1 cellular context compared by ENCODE assay signal in the genomic region with DNA sequence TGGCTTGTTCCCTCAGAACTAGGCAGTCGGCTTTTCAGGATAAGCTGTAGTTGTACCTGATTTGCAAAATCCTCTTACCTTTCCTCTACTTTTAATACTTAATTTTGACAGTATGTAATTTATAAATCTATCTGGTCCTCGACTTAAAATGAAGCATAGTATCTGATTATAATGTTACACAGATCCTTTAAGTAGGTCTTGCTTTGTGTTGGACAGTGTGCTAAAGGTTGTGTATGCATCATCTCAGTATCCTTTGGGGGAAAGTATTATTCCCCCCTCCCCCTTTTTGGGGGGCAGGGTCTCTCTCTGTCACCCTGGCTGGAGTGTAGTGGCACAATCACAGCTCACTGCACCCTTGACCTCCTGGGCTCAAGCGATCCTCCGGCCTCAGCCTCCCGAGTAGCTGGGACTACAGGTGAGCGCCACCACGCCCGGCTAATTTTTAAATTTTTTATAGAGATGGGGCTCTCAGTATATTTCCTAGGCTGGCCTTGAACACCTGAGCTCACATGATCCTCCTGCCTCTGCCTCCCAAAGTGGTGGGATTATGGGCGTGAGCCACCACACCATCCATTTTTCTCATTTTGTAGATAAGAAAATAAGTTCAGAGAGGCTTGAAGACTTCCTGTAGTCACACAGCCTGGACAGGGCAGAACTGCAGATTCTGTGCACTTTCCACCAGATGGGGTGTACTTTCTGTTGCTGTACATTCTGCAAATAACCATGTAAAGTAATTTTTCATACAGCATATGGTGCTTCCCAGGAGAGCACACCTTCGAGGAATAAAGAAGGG.
TF ChIP-seq lines count a peak whose summit lies in the region.

No MANE protein-coding gene starts in this region.

TF ChIP-seq in endothelial cell of umbilical vein, 7 proteins besides CTCF, POLR2A, EP300 and RAD21 (continued from another document):
- no peak for TF ChIP-seq MYC (IDR thresholded peaks at IDR 0.05; ENCODE audit: low read depth, low read length)
